Comparison of ENCODE assay signal across 14 cellular contexts in the genomic region with DNA sequence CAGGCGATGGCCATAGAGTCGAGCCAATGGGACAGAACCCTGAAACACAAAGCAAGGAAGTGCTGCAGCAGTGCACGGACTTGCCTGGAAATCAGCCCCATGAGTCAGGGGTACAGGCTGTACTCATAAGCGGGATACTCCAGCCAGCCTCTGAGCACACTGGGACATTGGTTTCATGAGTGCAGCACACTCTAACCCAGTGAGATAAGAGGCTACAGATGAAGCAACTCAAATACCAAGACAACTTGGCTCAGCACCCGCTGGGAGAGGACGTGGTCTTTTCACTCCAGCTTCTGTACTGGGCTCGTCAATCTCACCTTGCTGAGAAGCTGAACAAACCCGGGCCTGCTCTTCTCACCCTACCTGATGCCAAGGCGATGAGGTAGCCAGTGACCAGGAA.
DNase-seq lines count a peak whose midpoint lies in the region; ATAC-seq and TF ChIP-seq lines count a peak whose summit lies in the region.
"Had no signal": no experiment of that assay in that cellular context is flagged by ENCODE, and none has a peak within 500 bp of the region (broad histone marks: within the 10 kb centered on the region; RNA-seq: fewer than 3 reads in every experiment).

No MANE protein-coding gene starts in this region.

- no peaks in the 10 kb centered on the region for H3K27me3 Mint-ChIP-seq in MCF 10A (ENCODE audit: insufficient read depth, unreplicated experiment)

- H3K14ac ChIP-seq in trophoblast cell (ENCODE audit: low read length): peak overlapping the region; percentile 13

- peaks cover 8% of the 10 kb centered on the region for H3K36me3 Mint-ChIP-seq in MCF 10A (ENCODE audit: insufficient read depth, unreplicated experiment)
- H3K36me3 Mint-ChIP-seq: IgD-negative memory B cell had no signal

- peak overlapping the region; percentile 25 for H2BK5ac ChIP-seq in trophoblast cell (ENCODE audit: low read depth, low read length, poor library complexity)

- H3K4me2 ChIP-seq in trophoblast cell (ENCODE audit: low read length): no peak overlapping the region

- H2AFZ ChIP-seq in trophoblast cell (ENCODE audit: insufficient read depth, low read length, poor library complexity): no peak overlapping the region

- H4K8ac ChIP-seq in trophoblast cell (ENCODE audit: low read depth, low read length): no peak overlapping the region

- H3K27ac Mint-ChIP-seq in MCF 10A (ENCODE audit: low read depth, unreplicated experiment): peak overlapping the region; percentile 57
- H3K27ac Mint-ChIP-seq: activated CD8-positive, alpha-beta T cell treated with anti-CD3 and anti-CD28 coated beads for 36 hours; IgD-negative memory B cell had no signal

- H3K9me3 Mint-ChIP-seq in MCF 10A (ENCODE audit: unreplicated experiment): no peaks in the 10 kb centered on the region
- H3K9me3 Mint-ChIP-seq: activated CD8-positive, alpha-beta T cell treated with anti-CD3 and anti-CD28 coated beads for 36 hours had no signal

- intact Hi-C loops in MCF 10A (cut with micrococcal nuclease) (loop anchor here (5.0 kb wide), 1 partner anchor 171 kb away; no protein-coding TSS in a partner anchor), heart right ventricle (cut with DNase I) (loop anchor here in 3 of 10 donors (2.0 kb wide), 2 partner anchors 84 to 92 kb away; no protein-coding TSS in a partner anchor)

- H3K4me1 Mint-ChIP-seq in MCF 10A (ENCODE audit: insufficient read depth, unreplicated experiment): peaks cover 34% of the 10 kb centered on the region
- H3K4me1 Mint-ChIP-seq: IgD-negative memory B cell had no signal

- WGBS in heart right ventricle, 2 donors: 24 to 45% methylated on average over 9 of the region's 9 CpGs
- no CpG with 5 or more reads among the region's 9 CpGs for WGBS in trophoblast cell (ENCODE audit: extremely low coverage, insufficient coverage, insufficient read length)

- POLR2A ChIA-PET in MCF 10A (lab: Yijun Ruan, JAX): interaction anchor here (2.0 kb wide), 1 partner anchor 10 kb away, joined by 17 read pairs; no protein-coding TSS in a partner anchor

- peak; percentile 86 to 99 (median 96) for ATAC-seq in heart right ventricle
- ATAC-seq: activated CD8-positive, alpha-beta T cell treated with anti-CD3 and anti-CD28 coated beads for 36 hours had no signal

- no peaks in the 10 kb centered on the region for H3K9me3 ChIP-seq in heart right ventricle
- H3K9me3 ChIP-seq in trophoblast cell (ENCODE audit: insufficient read depth, low read depth, low read length): no peaks in the 10 kb centered on the region

- H3K9ac ChIP-seq in trophoblast cell (ENCODE audit: low read length): no peak overlapping the region

- DNase-seq in AG08396 (ENCODE audit: low spot score) (peak; percentile 46), MCF 10A (ENCODE audit: unreplicated experiment) (peak; percentile 88), heart right ventricle (peak; percentile 50 to 66), trophoblast cell (peak; percentile 98), D341Med (ENCODE audit: low spot score) (no peak), DMS114 treated with DMSO at 0.1 percent for 48 hours (lab: John Stamatoyannopoulos, UW; ENCODE audit: unreplicated experiment) (no peak), T-helper 1 cell (no peak), KG1 (lab: John Stamatoyannopoulos, UW) (no peak)
- DNase-seq: activated CD8-positive, alpha-beta T cell treated with anti-CD3 and anti-CD28 coated beads for 36 hours; caudate nucleus; COR-L47; NCI-H1436 treated with DMSO at 0.1 percent for 48 hours; NCI-H510A had no signal

- H3K36me3 ChIP-seq in heart right ventricle (no peaks in the 10 kb centered on the region), trophoblast cell (ENCODE audit: control insufficient read depth in 1 of 2, insufficient read depth in 2 of 2, low read length in 2 of 2) (no peaks in the 10 kb centered on the region)

- no peak overlapping the region for H3K18ac ChIP-seq in trophoblast cell (ENCODE audit: low read length)

- CTCF ChIA-PET in MCF 10A (lab: Yijun Ruan, JAX): interaction anchor here (1.1 kb wide), 1 partner anchor 94 kb away, joined by 4 read pairs; no protein-coding TSS in a partner anchor

- TF ChIP-seq CTCF in MCF 10A (IDR thresholded peaks at IDR 0.05; ENCODE audit: unreplicated experiment) (no peak), heart right ventricle (IDR thresholded peaks at IDR 0.05) (no peak)

- H3K4me1 ChIP-seq in heart right ventricle (peaks cover 0 to 8% (median 0%) of the 10 kb centered on the region in 9 donors), trophoblast cell (ENCODE audit: control insufficient read depth in 1 of 2, insufficient read depth in 2 of 2, low read length in 2 of 2) (peaks cover 20 to 23% of the 10 kb centered on the region in 2 experiments)

- H2BK120ac ChIP-seq in trophoblast cell (ENCODE audit: insufficient read depth, low read length, poor library complexity): peak overlapping the region; percentile 29

- H3K79me1 ChIP-seq in trophoblast cell (ENCODE audit: low read length): peaks cover 20% of the 10 kb centered on the region

- peak overlapping the region; percentile 22 for H3K4me3 Mint-ChIP-seq in MCF 10A (ENCODE audit: unreplicated experiment)
- H3K4me3 Mint-ChIP-seq: activated CD8-positive, alpha-beta T cell treated with anti-CD3 and anti-CD28 coated beads for 36 hours; IgD-negative memory B cell had no signal

- peaks cover 2% of the 10 kb centered on the region for H3K79me2 ChIP-seq in trophoblast cell (ENCODE audit: control insufficient read depth, insufficient read depth, low read length, poor library complexity)

- peak overlapping the region; percentile 5 for H2BK12ac ChIP-seq in trophoblast cell (ENCODE audit: low read length)

- no peak overlapping the region for H3K4me3 ChIP-seq in heart right ventricle
- H3K4me3 ChIP-seq in trophoblast cell (ENCODE audit: low read depth, low read length): no peak overlapping the region

- H2AK5ac ChIP-seq in trophoblast cell (ENCODE audit: low read length): no peak overlapping the region

- no peak overlapping the region for H4K12ac ChIP-seq in trophoblast cell (ENCODE audit: low read depth, low read length)

- BruUV-seq in MCF 10A (replicated peaks; lab: Mats Ljungman, UMichigan): no TSS peak

- H3K27ac ChIP-seq in heart right ventricle: peak overlapping the region; percentile 43 to 86 (median 66)
- H3K27ac ChIP-seq in trophoblast cell (ENCODE audit: low read depth, low read length): peak overlapping the region; percentile 20

- H4K91ac ChIP-seq in trophoblast cell (ENCODE audit: low read depth, low read length): no peak overlapping the region

- no peak overlapping the region for H3K23ac ChIP-seq in trophoblast cell (ENCODE audit: low read length)

- H3K27me3 ChIP-seq in heart right ventricle: peaks cover 0 to 3% (median 0%) of the 10 kb centered on the region in 7 donors
- H3K27me3 ChIP-seq in trophoblast cell (ENCODE audit: insufficient read depth, low read length): no peaks in the 10 kb centered on the region

- H3K4ac ChIP-seq in trophoblast cell (ENCODE audit: low read depth, low read length): no peak overlapping the region

Comparison
In these comparisons a context has a peak if more than half of its experiments do, and no peak if none do; other contexts are left out.
1. DNase-seq: peak in AG08396 (single experiment), MCF 10A (single experiment), heart right ventricle (2 of 2) and trophoblast cell (2 of 2); none in D341Med (single experiment), DMS114 treated with DMSO at 0.1 percent for 48 hours (single experiment), T-helper 1 cell (0 of 5) and KG1 (single experiment).